In the genomic region with DNA sequence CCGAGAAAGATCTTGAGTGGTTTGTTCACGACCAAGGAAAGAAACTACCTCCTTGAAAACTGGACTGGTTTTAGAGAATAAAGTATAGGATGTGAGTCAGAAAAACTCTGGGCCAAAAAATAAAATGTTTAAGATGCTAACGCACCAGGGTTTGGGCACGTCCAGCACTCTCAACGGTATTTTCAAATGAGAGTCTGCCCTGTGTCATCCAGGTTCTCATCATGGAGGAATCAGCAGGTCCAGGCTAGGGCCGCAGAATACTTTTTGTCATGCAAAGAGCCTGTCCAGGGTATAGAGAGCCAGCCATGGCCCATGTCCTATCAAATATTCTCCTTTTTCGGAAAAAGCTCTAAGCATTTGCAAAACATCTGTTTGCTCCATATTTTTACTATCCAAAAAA, we compare ENCODE assay signal across 1 cellular context.
TF ChIP-seq lines count a peak whose summit lies in the region.

No MANE protein-coding gene starts in this region.

TF ChIP-seq in GM23338, 12 proteins besides CTCF, POLR2A, EP300 and RAD21 (continued from another document):
- TF ChIP-seq, protein P1, sequence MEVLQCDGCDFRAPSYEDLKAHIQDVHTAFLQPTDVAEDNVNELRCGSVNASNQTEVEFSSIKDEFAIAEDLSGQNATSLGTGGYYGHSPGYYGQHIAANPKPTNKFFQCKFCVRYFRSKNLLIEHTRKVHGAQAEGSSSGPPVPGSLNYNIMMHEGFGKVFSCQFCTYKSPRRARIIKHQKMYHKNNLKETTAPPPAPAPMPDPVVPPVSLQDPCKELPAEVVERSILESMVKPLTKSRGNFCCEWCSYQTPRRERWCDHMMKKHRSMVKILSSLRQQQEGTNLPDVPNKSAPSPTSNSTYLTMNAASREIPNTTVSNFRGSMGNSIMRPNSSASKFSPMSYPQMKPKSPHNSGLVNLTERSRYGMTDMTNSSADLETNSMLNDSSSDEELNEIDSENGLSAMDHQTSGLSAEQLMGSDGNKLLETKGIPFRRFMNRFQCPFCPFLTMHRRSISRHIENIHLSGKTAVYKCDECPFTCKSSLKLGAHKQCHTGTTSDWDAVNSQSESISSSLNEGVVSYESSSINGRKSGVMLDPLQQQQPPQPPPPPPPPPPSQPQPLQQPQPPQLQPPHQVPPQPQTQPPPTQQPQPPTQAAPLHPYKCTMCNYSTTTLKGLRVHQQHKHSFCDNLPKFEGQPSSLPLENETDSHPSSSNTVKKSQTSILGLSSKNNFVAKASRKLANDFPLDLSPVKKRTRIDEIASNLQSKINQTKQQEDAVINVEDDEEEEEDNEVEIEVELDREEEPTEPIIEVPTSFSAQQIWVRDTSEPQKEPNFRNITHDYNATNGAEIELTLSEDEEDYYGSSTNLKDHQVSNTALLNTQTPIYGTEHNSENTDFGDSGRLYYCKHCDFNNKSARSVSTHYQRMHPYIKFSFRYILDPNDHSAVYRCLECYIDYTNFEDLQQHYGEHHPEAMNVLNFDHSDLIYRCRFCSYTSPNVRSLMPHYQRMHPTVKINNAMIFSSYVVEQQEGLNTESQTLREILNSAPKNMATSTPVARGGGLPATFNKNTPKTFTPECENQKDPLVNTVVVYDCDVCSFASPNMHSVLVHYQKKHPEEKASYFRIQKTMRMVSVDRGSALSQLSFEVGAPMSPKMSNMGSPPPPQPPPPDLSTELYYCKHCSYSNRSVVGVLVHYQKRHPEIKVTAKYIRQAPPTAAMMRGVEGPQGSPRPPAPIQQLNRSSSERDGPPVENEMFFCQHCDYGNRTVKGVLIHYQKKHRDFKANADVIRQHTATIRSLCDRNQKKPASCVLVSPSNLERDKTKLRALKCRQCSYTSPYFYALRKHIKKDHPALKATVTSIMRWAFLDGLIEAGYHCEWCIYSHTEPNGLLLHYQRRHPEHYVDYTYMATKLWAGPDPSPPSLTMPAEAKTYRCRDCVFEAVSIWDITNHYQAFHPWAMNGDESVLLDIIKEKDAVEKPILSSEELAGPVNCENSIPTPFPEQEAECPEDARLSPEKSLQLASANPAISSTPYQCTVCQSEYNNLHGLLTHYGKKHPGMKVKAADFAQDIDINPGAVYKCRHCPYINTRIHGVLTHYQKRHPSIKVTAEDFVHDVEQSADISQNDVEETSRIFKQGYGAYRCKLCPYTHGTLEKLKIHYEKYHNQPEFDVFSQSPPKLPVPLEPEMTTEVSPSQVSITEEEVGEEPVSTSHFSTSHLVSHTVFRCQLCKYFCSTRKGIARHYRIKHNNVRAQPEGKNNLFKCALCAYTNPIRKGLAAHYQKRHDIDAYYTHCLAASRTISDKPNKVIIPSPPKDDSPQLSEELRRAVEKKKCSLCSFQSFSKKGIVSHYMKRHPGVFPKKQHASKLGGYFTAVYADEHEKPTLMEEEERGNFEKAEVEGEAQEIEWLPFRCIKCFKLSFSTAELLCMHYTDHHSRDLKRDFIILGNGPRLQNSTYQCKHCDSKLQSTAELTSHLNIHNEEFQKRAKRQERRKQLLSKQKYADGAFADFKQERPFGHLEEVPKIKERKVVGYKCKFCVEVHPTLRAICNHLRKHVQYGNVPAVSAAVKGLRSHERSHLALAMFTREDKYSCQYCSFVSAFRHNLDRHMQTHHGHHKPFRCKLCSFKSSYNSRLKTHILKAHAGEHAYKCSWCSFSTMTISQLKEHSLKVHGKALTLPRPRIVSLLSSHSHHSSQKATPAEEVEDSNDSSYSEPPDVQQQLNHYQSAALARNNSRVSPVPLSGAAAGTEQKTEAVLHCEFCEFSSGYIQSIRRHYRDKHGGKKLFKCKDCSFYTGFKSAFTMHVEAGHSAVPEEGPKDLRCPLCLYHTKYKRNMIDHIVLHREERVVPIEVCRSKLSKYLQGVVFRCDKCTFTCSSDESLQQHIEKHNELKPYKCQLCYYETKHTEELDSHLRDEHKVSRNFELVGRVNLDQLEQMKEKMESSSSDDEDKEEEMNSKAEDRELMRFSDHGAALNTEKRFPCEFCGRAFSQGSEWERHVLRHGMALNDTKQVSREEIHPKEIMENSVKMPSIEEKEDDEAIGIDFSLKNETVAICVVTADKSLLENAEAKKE (CRISPR knock-in tag; IDR thresholded peaks at IDR 0.05) = no peak
- TF ChIP-seq ZNF331 (CRISPR knock-in tag; IDR thresholded peaks at IDR 0.05; ENCODE audit: low read depth) = no peak
TF ChIP-seq in GM23338: peak in this region for 0.
